ENCODE assay signal across 7 cellular contexts in the genomic region with DNA sequence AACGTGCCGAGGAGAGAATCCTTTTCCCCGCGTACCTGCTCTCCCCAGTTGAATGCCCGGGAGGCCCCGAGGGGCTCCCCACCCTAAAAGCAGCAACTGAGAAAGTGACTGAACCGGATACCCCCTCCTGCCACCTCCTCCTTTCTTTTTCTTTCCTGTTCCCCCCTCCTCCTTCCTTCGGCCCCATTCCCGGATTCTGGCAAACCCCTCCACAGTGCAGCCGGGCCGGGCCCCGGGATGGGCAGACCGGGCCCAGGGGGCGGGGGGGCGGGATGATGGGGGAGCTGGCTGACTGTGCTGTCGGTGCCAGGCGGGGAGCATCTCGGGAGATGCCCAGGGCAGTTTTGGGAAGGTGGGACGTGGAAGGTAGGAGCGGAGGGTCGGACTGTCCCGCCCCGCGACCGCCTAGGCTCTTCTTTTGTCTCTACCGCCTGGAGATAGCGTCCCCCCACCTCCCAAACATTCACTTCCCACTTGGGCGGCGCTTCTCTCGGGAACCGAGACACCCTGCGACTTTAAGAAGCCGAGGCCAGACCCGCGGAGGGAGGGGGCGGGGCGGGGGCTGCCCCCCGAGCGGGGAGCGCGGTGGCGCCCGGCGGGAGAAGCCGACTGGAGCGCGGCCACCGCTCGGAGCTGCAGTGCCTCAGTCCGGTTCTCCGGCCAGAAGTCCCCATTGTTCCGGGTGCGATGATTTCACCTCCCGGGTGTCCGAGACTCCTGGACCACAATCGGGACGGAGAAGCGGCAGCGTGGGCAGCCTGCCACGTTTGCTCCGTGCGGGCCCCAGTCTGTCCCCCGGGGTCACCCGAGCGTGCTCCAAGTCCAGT. TPM values are rescaled to one million over a fixed set of nuclear protein-coding genes. Genes with fewer than 3 reads are reported as not detected.
DNase-seq lines count a peak whose midpoint lies in the region; ATAC-seq and TF ChIP-seq lines count a peak whose summit lies in the region.

No MANE protein-coding gene starts in this region.

- DNase-seq in MG63, result peak; percentile 72
- DNase-seq in coronary artery (ENCODE audit: low spot score), result no peak
- DNase-seq in naive thymus-derived CD8-positive, alpha-beta T cell, result no peak
- no peak for DNase-seq in mucosa of gallbladder (ENCODE audit: low spot score)

- H3K9me3 Mint-ChIP-seq in naive thymus-derived CD8-positive, alpha-beta T cell, result peaks cover 0 to 9% (median 1%) of the 10 kb centered on the region in 9 donors

- H3K27me3 ChIP-seq in MG63, result no peaks in the 10 kb centered on the region

- no peak overlapping the region for H3K27ac Mint-ChIP-seq in naive thymus-derived CD8-positive, alpha-beta T cell

- no peaks in the 10 kb centered on the region for H3K36me3 ChIP-seq in MG63

- H3K4me1 Mint-ChIP-seq in naive thymus-derived CD8-positive, alpha-beta T cell, result peaks cover 17 to 46% (median 40%) of the 10 kb centered on the region in 4 donors

- TF ChIP-seq CTCF in coronary artery (IDR thresholded peaks at IDR 0.05), result no peak

- H3K9me3 ChIP-seq in MG63, result no peaks in the 10 kb centered on the region

- peak overlapping the region in 9 of 10 donors; percentile 8 to 91 (median 86) for H3K4me3 Mint-ChIP-seq in naive thymus-derived CD8-positive, alpha-beta T cell

- H3K36me3 Mint-ChIP-seq in naive thymus-derived CD8-positive, alpha-beta T cell, result peaks cover 0 to 11% (median 9%) of the 10 kb centered on the region in 3 donors

- POLR2A ChIA-PET in naive thymus-derived CD8-positive, alpha-beta T cell (lab: Charles Lee), result interaction anchor here (1.4 to 2.4 kb wide), 4 partner anchors 7 to 18 kb away, joined by 3 to 11 read pairs (median 4); no protein-coding TSS in a partner anchor

- ATAC-seq in naive thymus-derived CD8-positive, alpha-beta T cell, result no peak
- no peak for ATAC-seq in GM19324 (IDR thresholded peaks at IDR 0.05; ENCODE audit: low FRiP score, unreplicated experiment)
- no peak for ATAC-seq in GM18520 (IDR thresholded peaks at IDR 0.05; ENCODE audit: unreplicated experiment)

- peak overlapping the region; percentile 47 for H3K4me3 ChIP-seq in GM08714 (ENCODE audit: low read length)
- peak overlapping the region; percentile 61 for H3K4me3 ChIP-seq in MG63
- H3K4me3 ChIP-seq in coronary artery, result peak overlapping the region; percentile 70

- peaks cover 46 to 91% (median 66%) of the 10 kb centered on the region in 5 donors for H3K27me3 Mint-ChIP-seq in naive thymus-derived CD8-positive, alpha-beta T cell

- peak overlapping the region in 1 of 2 donors; percentile 8 for H3K27ac ChIP-seq in coronary artery

RNA-seq across cellular contexts. Expression of gene DLX2, which starts 8.2 kb away (rescaled TPM):
- not detected in 2 replicates for total RNA-seq in MG63 (2014; rRNA removed; shearing (Covaris generic); ENCODE audit: low replicate concordance)
- total RNA-seq in naive thymus-derived CD8-positive, alpha-beta T cell, result not detected
- polyA plus RNA-seq in naive thymus-derived CD8-positive, alpha-beta T cell, result not detected
- total RNA-seq in mucosa of gallbladder, result 0.14 TPM

RNA-seq across cellular contexts. Expression of gene DLX1, which starts 9.2 kb away (rescaled TPM):
- 5.7 and 8.2 TPM in 2 replicates for total RNA-seq in MG63 (2014; rRNA removed; shearing (Covaris generic); ENCODE audit: low replicate concordance)
- total RNA-seq in naive thymus-derived CD8-positive, alpha-beta T cell, result not detected
- polyA plus RNA-seq in naive thymus-derived CD8-positive, alpha-beta T cell, result not detected
- total RNA-seq in mucosa of gallbladder, result 0.46 TPM
